Comparison of ENCODE assay signal across 14 cellular contexts in genomic region chr19:54316746-54317107, GRCh38. TPM values are rescaled to one million over a fixed set of nuclear protein-coding genes. Genes with fewer than 3 reads are reported as not detected.
A peak's percentile ranks its signal among the peaks of the same experiment; 100 is the strongest.
DNase-seq lines count a peak whose midpoint lies in the region; ATAC-seq and TF ChIP-seq lines count a peak whose summit lies in the region.
"Had no signal": no experiment of that assay in that cellular context is flagged by ENCODE, and none has a peak within 500 bp of the region (broad histone marks: within the 10 kb centered on the region; RNA-seq: fewer than 3 reads in every experiment).

No MANE protein-coding gene starts in this region.

- ATAC-seq in Right ventricle myocardium inferior (no peak), GM21447 (IDR thresholded peaks at IDR 0.05; ENCODE audit: unreplicated experiment) (no peak), HG03095 (IDR thresholded peaks at IDR 0.05; ENCODE audit: unreplicated experiment) (no peak)
- ATAC-seq: activated T-cell treated with anti-CD3 and anti-CD28 coated beads, Interleukin-2, amount 50 U/mL, for 72 hours had no signal

- H3K4me1 Mint-ChIP-seq in HFFc6 (ENCODE audit: low read depth) (no peaks in the 10 kb centered on the region), progenitor cell of endocrine pancreas (ENCODE audit: low read depth) (no peaks in the 10 kb centered on the region)

- H3K27me3 Mint-ChIP-seq in HFFc6 (ENCODE audit: insufficient read depth) (peaks cover 30% of the 10 kb centered on the region), progenitor cell of endocrine pancreas (peaks cover 23% of the 10 kb centered on the region)

- no peaks in the 10 kb centered on the region for H3K27me3 ChIP-seq in right atrium auricular region
- H3K27me3 ChIP-seq: uterus had no signal

- TF ChIP-seq CTCF in right atrium auricular region (IDR thresholded peaks at IDR 0.05) (no peak), HFFc6 (IDR thresholded peaks at IDR 0.05) (no peak), progenitor cell of endocrine pancreas (IDR thresholded peaks at IDR 0.05; ENCODE audit: unreplicated experiment) (no peak)

- DNase-seq in Right ventricle myocardium inferior (ENCODE audit: missing footprints) (peak; percentile 79), right atrium auricular region (ENCODE audit: low spot score) (no peak), NOMO-1 treated with dmso at 0.1 percent for 144 hours (lab: John Stamatoyannopoulos, UW; ENCODE audit: unreplicated experiment) (peak; percentile 72), HFFc6 (no peak), progenitor cell of endocrine pancreas (ENCODE audit: low spot score, unreplicated experiment) (no peak)
- DNase-seq: activated T-cell treated with anti-CD3 and anti-CD28 coated beads, Interleukin-2, amount 50 U/mL, for 72 hours; EL; MM.1S; NCI-H524; stimulated activated CD4-positive, alpha-beta T cell treated with anti-CD3 and anti-CD28 coated beads, Interleukin-15, amount 100 ng/mL, for 24 hours; uterus had no signal

- no peak overlapping the region for H3K27ac ChIP-seq in right atrium auricular region
- H3K27ac ChIP-seq: uterus had no signal

- H3K27ac Mint-ChIP-seq in HFFc6 (no peak overlapping the region), progenitor cell of endocrine pancreas (no peak overlapping the region)
- H3K27ac Mint-ChIP-seq: activated T-cell treated with anti-CD3 and anti-CD28 coated beads, Interleukin-2, amount 50 U/mL, for 72 hours had no signal

- intact Hi-C loops in Right ventricle myocardium inferior (cut with DNase I): no loop called here

- H3K4me1 ChIP-seq in right atrium auricular region: no peaks in the 10 kb centered on the region
- H3K4me1 ChIP-seq: uterus had no signal

- no peak overlapping the region for H3K4me3 Mint-ChIP-seq in HFFc6
- no peak overlapping the region for H3K4me3 Mint-ChIP-seq in progenitor cell of endocrine pancreas (ENCODE audit: low read depth)
- H3K4me3 Mint-ChIP-seq: activated T-cell treated with anti-CD3 and anti-CD28 coated beads, Interleukin-2, amount 50 U/mL, for 72 hours had no signal

- H3K9me3 ChIP-seq in right atrium auricular region: no peaks in the 10 kb centered on the region
- no peaks in the 10 kb centered on the region for H3K9me3 ChIP-seq in iPS-18c (ENCODE audit: control insufficient read depth, insufficient read depth, low read length)
- H3K9me3 ChIP-seq: uterus had no signal

- H3K9me3 Mint-ChIP-seq in HFFc6: no peaks in the 10 kb centered on the region
- peaks cover 11% of the 10 kb centered on the region for H3K9me3 Mint-ChIP-seq in progenitor cell of endocrine pancreas (ENCODE audit: low read depth)
- H3K9me3 Mint-ChIP-seq: activated T-cell treated with anti-CD3 and anti-CD28 coated beads, Interleukin-2, amount 50 U/mL, for 72 hours had no signal

- H3K4me3 ChIP-seq in right atrium auricular region (no peak overlapping the region), iPS-18c (ENCODE audit: insufficient read depth, low read depth, low read length) (peak overlapping the region; percentile 34; the same call in 1 of the 2 replicates)
- H3K4me3 ChIP-seq: uterus had no signal

- H3K36me3 ChIP-seq in right atrium auricular region: no peaks in the 10 kb centered on the region
- H3K36me3 ChIP-seq: uterus had no signal

- no peaks in the 10 kb centered on the region; the same call in 1 of the 2 replicates for H3K36me3 Mint-ChIP-seq in HFFc6 (ENCODE audit: low read depth)
- H3K36me3 Mint-ChIP-seq in progenitor cell of endocrine pancreas (ENCODE audit: insufficient read depth): no peaks in the 10 kb centered on the region

RNA-seq across cellular contexts. Expression of gene LILRA5, which starts 3.8 kb away (rescaled TPM):
- total RNA-seq in Right ventricle myocardium inferior (1.8 TPM), right atrium auricular region (1 to 10 TPM in 1 of 2 donors, under 1 TPM in 1; 0.93 to 3.6 TPM), progenitor cell of endocrine pancreas (not detected in 2 replicates)
- total RNA-seq in HFFc6 (2021; fragmentation: NEBNext Ultra II Directional; extraction: Animal tissue kit (Norgen Biotek cat#: 25700)): not detected
- total RNA-seq: activated T-cell treated with anti-CD3 and anti-CD28 coated beads, Interleukin-2, amount 50 U/mL, for 72 hours had no signal

RNA-seq across cellular contexts. Expression of gene LILRA4, which starts 22.2 kb away (rescaled TPM):
- not detected for total RNA-seq in Right ventricle myocardium inferior
- total RNA-seq in right atrium auricular region: not detected
- not detected for total RNA-seq in HFFc6 (2021; fragmentation: NEBNext Ultra II Directional; extraction: Animal tissue kit (Norgen Biotek cat#: 25700))
- not detected in 2 replicates for total RNA-seq in progenitor cell of endocrine pancreas
- total RNA-seq: activated T-cell treated with anti-CD3 and anti-CD28 coated beads, Interleukin-2, amount 50 U/mL, for 72 hours; uterus had no signal

RNA-seq across cellular contexts. Expression of gene LILRB2, which starts 35.8 kb away (rescaled TPM):
- total RNA-seq in Right ventricle myocardium inferior (2.9 TPM), right atrium auricular region (1 to 10 TPM; 1.1 to 3.4 TPM), progenitor cell of endocrine pancreas (not detected in 2 replicates)
- total RNA-seq in HFFc6 (2021; fragmentation: NEBNext Ultra II Directional; extraction: Animal tissue kit (Norgen Biotek cat#: 25700)): not detected
- total RNA-seq: activated T-cell treated with anti-CD3 and anti-CD28 coated beads, Interleukin-2, amount 50 U/mL, for 72 hours had no signal

RNA-seq across cellular contexts. Expression of gene LAIR1, which starts 48.0 kb away (rescaled TPM):
- total RNA-seq in Right ventricle myocardium inferior: 9.1 TPM
- total RNA-seq in right atrium auricular region: 1 to 10 TPM; 4.2 to 7.8 TPM
- not detected for total RNA-seq in HFFc6 (2021; fragmentation: NEBNext Ultra II Directional; extraction: Animal tissue kit (Norgen Biotek cat#: 25700))
- not detected in 2 replicates for total RNA-seq in progenitor cell of endocrine pancreas

RNA-seq across cellular contexts. Expression of gene LILRB5, which starts 59.7 kb away (rescaled TPM):
- total RNA-seq in Right ventricle myocardium inferior (8.5 TPM), right atrium auricular region (10 to 100 TPM in 1 of 2 donors, 1 to 10 TPM in 1; 2.6 to 12.0 TPM), progenitor cell of endocrine pancreas (not detected in 2 replicates)
- not detected for total RNA-seq in HFFc6 (2021; fragmentation: NEBNext Ultra II Directional; extraction: Animal tissue kit (Norgen Biotek cat#: 25700))

Comparison
In these comparisons a context has a peak if more than half of its experiments do, and no peak if none do; other contexts are left out.
1. DNase-seq: peak in Right ventricle myocardium inferior (single experiment) and NOMO-1 treated with dmso at 0.1 percent for 144 hours (single experiment); none in right atrium auricular region (single experiment), HFFc6 (single experiment) and progenitor cell of endocrine pancreas (single experiment).